In the genomic region with DNA sequence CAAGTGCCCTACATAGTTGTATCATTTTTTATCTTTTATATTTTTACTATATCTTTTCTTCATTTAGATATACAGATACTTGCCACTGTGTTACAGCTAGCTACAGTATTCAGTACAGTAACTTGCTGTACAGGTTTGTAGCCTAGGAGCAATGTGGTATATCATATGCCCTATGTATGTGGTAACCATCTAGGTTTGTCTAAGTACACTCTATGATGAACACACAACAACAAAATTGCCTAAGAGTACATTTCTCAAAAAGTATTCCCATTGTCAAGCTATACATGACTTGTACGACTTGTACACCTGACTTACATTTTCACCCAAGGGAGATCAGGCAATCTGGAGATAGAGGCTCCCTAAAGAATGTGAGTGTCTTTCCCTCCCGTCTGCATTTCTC, we compare ENCODE assay signal across 20 cellular contexts.
"Had no signal": no experiment of that assay in that cellular context is flagged by ENCODE, and none has a peak within 500 bp of the region (broad histone marks: within the 10 kb centered on the region; RNA-seq: fewer than 3 reads in every experiment).

No MANE protein-coding gene starts in this region.

- H3K4me1 ChIP-seq: body of pancreas, parathyroid adenoma had no signal

- H3K9me3 ChIP-seq: body of pancreas, esophagus squamous epithelium, left lung, sigmoid colon, tibial artery had no signal

- H3K4me3 ChIP-seq: body of pancreas, esophagus squamous epithelium, left lung, sigmoid colon, tibial artery had no signal

- DNase-seq: activated CD4-positive, alpha-beta T cell treated with anti-CD3 and anti-CD28 coated beads, Interleukin-2, amount 50 U/mL, for 48 hours; activated CD4-positive, CD25-positive, alpha-beta regulatory T cell treated with anti-CD3 and anti-CD28 coated beads, Interleukin-2, amount 50 U/mL, for 72 hours; activated CD8-positive, alpha-beta memory T cell treated with anti-CD3 and anti-CD28 coated beads, Interleukin-2, amount 10 ng/mL, durations not matched to agents 7 days and 5 days; activated effector memory CD4-positive, alpha-beta T cell treated with anti-CD3 and anti-CD28 coated beads, Interleukin-2, amount 50 U/mL, for 16 hours; activated T-cell treated with anti-CD3 and anti-CD28 coated beads, Interleukin-2, amount 50 U/mL, for 1 hour; amygdala; body of pancreas; caudate nucleus; esophagus squamous epithelium; hippocampal formation; kidney; left lung; mammary epithelial cell; naive thymus-derived CD8-positive, alpha-beta T cell; sigmoid colon; stimulated activated CD4-positive, alpha-beta T cell treated with anti-CD3 and anti-CD28 coated beads, Interleukin-1b, Interleukin-23, amount 100 ng/mL, for 48 hours; T-helper 9 cell; tibial artery had no signal

- H3K27me3 ChIP-seq: body of pancreas, esophagus squamous epithelium, left lung, sigmoid colon, tibial artery had no signal

- ATAC-seq: activated CD8-positive, alpha-beta memory T cell treated with anti-CD3 and anti-CD28 coated beads, Interleukin-2, amount 10 ng/mL, durations not matched to agents 7 days and 5 days; body of pancreas; left lung; naive thymus-derived CD8-positive, alpha-beta T cell had no signal

- H3K36me3 ChIP-seq: left lung, sigmoid colon had no signal

- H3K27ac ChIP-seq: body of pancreas, esophagus squamous epithelium, left lung, parathyroid adenoma, sigmoid colon, tibial artery had no signal

- H3K9me3 Mint-ChIP-seq: naive thymus-derived CD8-positive, alpha-beta T cell had no signal

- H3K4me3 Mint-ChIP-seq: activated CD8-positive, alpha-beta memory T cell treated with anti-CD3 and anti-CD28 coated beads, Interleukin-2, amount 10 ng/mL, durations not matched to agents 7 days and 5 days; activated naive CD8-positive, alpha-beta T cell had no signal

- H3K27ac Mint-ChIP-seq: activated CD8-positive, alpha-beta memory T cell treated with anti-CD3 and anti-CD28 coated beads, Interleukin-2, amount 10 ng/mL, durations not matched to agents 7 days and 5 days; activated naive CD8-positive, alpha-beta T cell had no signal

- H3K27me3 Mint-ChIP-seq: activated CD8-positive, alpha-beta memory T cell treated with anti-CD3 and anti-CD28 coated beads, Interleukin-2, amount 10 ng/mL, durations not matched to agents 7 days and 5 days; activated naive CD8-positive, alpha-beta T cell; naive thymus-derived CD8-positive, alpha-beta T cell had no signal
